ENCODE assay signal across 8 cellular contexts in the genomic region with DNA sequence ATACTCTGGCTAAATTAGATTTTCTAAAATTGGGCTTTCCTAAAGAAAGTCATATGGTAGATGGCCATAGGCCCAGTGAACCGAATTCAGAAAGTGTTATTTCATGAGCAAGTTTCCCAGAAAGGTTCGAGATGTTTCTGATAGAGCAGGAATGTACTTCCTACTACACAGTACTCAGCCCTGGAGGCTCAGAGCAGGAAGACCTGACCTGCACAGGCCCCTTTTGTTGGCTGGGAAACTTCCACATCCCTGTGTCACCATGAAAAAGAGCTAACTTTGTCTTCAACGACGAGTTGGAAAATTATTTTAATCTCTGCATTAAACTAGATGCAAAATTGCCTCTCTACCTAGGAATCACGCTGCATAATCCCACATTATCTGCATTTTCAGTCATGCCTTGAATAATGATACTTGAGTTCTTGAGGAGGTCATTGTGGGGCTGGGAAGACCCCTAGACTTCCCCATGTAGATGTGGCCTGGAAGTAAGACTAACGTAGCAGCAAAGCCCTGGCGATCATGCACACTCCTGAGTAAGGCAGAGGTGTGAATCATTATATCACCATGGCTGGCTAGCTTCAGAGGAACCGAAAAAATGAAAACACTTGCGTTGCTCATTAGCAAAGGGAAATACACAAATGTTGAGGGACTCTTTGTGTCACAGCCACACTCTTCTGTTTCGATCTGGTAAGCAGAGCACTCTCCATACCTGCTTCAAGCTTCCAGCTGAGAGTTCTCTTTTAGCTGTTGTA. TPM values are rescaled to one million over a fixed set of nuclear protein-coding genes. Genes with fewer than 3 reads are reported as not detected.
DNase-seq lines count a peak whose midpoint lies in the region; ATAC-seq, FAIRE-seq and TF ChIP-seq lines count a peak whose summit lies in the region.

No MANE protein-coding gene starts in this region.

- ATAC-seq in GM19467 (IDR thresholded peaks at IDR 0.05; ENCODE audit: unreplicated experiment) (peak; percentile 94), HG03432 (IDR thresholded peaks at IDR 0.05; ENCODE audit: unreplicated experiment) (peak; percentile 91), upper lobe of left lung (ENCODE audit: low FRiP score in 2 of 2) (no peak)

- no peak for TF ChIP-seq POLR2A in GM12891 (IDR thresholded peaks at IDR 0.05; ENCODE audit: low read depth, low read length)
- TF ChIP-seq POLR2A in H54 (IDR thresholded peaks at IDR 0.05; ENCODE audit: low read depth, low read length), result no peak
- TF ChIP-seq POLR2A in upper lobe of left lung (IDR thresholded peaks at IDR 0.05), result no peak

- TF ChIP-seq EP300 in upper lobe of left lung (IDR thresholded peaks at IDR 0.05), result no peak

- H3K4me1 ChIP-seq in endodermal cell (ENCODE audit: control insufficient read depth, insufficient read depth, low read length) (no peaks in the 10 kb centered on the region), upper lobe of left lung (peaks cover 0 to 12% (median 4%) of the 10 kb centered on the region in 4 donors)

- no peaks in the 10 kb centered on the region for H3K9me3 ChIP-seq in endodermal cell (ENCODE audit: control insufficient read depth, low read length)
- no peaks in the 10 kb centered on the region for H3K9me3 ChIP-seq in upper lobe of left lung

- H3K27me3 Mint-ChIP-seq in endodermal cell (ENCODE audit: insufficient read depth), result no peaks in the 10 kb centered on the region

- H3K27ac Mint-ChIP-seq in endodermal cell, result peak overlapping the region; percentile 2

- no peaks in the 10 kb centered on the region for H3K9me3 Mint-ChIP-seq in endodermal cell

- FAIRE-seq in GM12891 (lab: Jason Lieb, UNC) (peak; percentile 96), H54 (lab: Jason Lieb, UNC) (no peak)

- H3K9ac ChIP-seq in endodermal cell (ENCODE audit: extremely low read depth, low read length, poor library complexity, severe bottlenecking), result no peak overlapping the region

- H3K36me3 ChIP-seq in endodermal cell (ENCODE audit: control insufficient read depth, insufficient read depth, low read length), result no peaks in the 10 kb centered on the region
- no peaks in the 10 kb centered on the region for H3K36me3 ChIP-seq in upper lobe of left lung

- TF ChIP-seq CTCF in endodermal cell (conservative IDR thresholded peaks at IDR 0.05) (no peak), upper lobe of left lung (IDR thresholded peaks at IDR 0.05) (no peak)

- H3K27me3 ChIP-seq in endodermal cell (ENCODE audit: control insufficient read depth, insufficient read depth, low read length, poor library complexity, severe bottlenecking) (no peaks in the 10 kb centered on the region), upper lobe of left lung (no peaks in the 10 kb centered on the region)

- no peak overlapping the region for H3K4me3 Mint-ChIP-seq in endodermal cell

- 92 to 98% methylated on average over 10 of the region's 10 CpGs for WGBS in endodermal cell (ENCODE audit: insufficient coverage in 1 of 2, insufficient read length in 1 of 2), 2 experiments
- WGBS in upper lobe of left lung, 2 donors, result 65 to 74% methylated on average over 10 of the region's 10 CpGs

- peaks cover 11% of the 10 kb centered on the region for H3K36me3 Mint-ChIP-seq in endodermal cell (ENCODE audit: low read depth)

- DNase-seq in GM12891 (ENCODE audit: insufficient read length, low spot score) (no peak), endodermal cell (no peak), EL (no peak), H54 (ENCODE audit: insufficient read length, low spot score) (no peak), upper lobe of left lung (no peak), C1 segment of cervical spinal cord (lab: John Stamatoyannopoulos, UW) (no peak)

- H3K4me3 ChIP-seq in endodermal cell (ENCODE audit: low read length) (no peak overlapping the region), upper lobe of left lung (no peak overlapping the region)

- H3K4me1 Mint-ChIP-seq in endodermal cell, result peaks cover 5% of the 10 kb centered on the region

- no peak overlapping the region for H3K27ac ChIP-seq in endodermal cell (ENCODE audit: low read depth, low read length)
- H3K27ac ChIP-seq in upper lobe of left lung, result no peak overlapping the region

TF ChIP-seq in GM12891, 5 proteins besides CTCF, POLR2A, EP300 and RAD21:
- TF ChIP-seq TAF1 (IDR thresholded peaks at IDR 0.05; ENCODE audit: low read depth, low read length), result no peak
- TF ChIP-seq PAX5 (IDR thresholded peaks at IDR 0.05; ENCODE audit: insufficient read depth, low read length, severe bottlenecking), result peak; percentile 65
- no peak for TF ChIP-seq POLR2AphosphoS5 (IDR thresholded peaks at IDR 0.05; ENCODE audit: low read depth, low read length)
- TF ChIP-seq POU2F2 (IDR thresholded peaks at IDR 0.05; ENCODE audit: low read depth, low read length), result peak; percentile 82
- peak; percentile 94 for TF ChIP-seq SPI1 (IDR thresholded peaks at IDR 0.05; ENCODE audit: low read depth, low read length)

RNA-seq across cellular contexts. Expression of a gene that starts 47.1 kb away (rescaled TPM):
- 8.0 TPM for polyA plus RNA-seq in GM12891 (2012; ENCODE audit: low read depth, missing spikeins)
- total RNA-seq in endodermal cell (10 to 100 TPM; 11.1 TPM), upper lobe of left lung (100 to 1,000 TPM in 1 of 6 donors, 10 to 100 TPM in 5; 39.4 to 103 (median 49.7) TPM)
- 32.5 TPM for polyA plus RNA-seq in endodermal cell (2013, experiment 1 of 2)
- 32.2 TPM for polyA plus RNA-seq in endodermal cell (2013, experiment 2 of 2)

Comparison
In these comparisons a context has a peak if more than half of its experiments do, and no peak if none do; other contexts are left out.
1. ATAC-seq: peak in GM19467 (single experiment) and HG03432 (single experiment); none in upper lobe of left lung (0 of 2).